Comparison of ENCODE assay signal across 26 cellular contexts in the genomic region with DNA sequence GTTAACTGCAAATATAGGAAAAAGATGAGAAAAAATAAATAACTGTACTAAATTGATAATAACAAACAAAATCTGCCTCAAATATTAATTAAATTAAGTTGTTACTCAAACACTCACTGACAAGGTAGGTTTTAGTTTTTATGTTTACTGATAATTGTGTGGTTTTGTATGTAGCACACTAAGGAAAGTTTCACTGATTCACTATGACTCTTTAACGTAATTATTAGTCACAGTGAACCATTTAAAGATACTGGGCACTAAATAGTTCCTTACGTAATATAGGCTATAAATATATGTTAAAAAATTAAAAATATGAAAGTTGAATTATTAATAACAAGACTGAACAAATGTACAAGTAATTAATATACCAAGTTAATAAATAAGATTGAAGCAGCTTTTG.
DNase-seq lines count a peak whose midpoint lies in the region; ATAC-seq, FAIRE-seq and TF ChIP-seq lines count a peak whose summit lies in the region.
"Had no signal": no experiment of that assay in that cellular context is flagged by ENCODE, and none has a peak within 500 bp of the region (broad histone marks: within the 10 kb centered on the region; RNA-seq: fewer than 3 reads in every experiment).

No MANE protein-coding gene starts in this region.

- no peak overlapping the region for H3K4me3 ChIP-seq in RWPE2 (ENCODE audit: severe bottlenecking)
- no peak overlapping the region for H3K4me3 ChIP-seq in epithelial cell of esophagus (ENCODE audit: low read length)
- H3K4me3 ChIP-seq: A549; BLaER1 treated with 17β-estradiol and CSF1 and Interleukin-3, amounts not matched to agents 10 nM and 100 nM; GM23248 had no signal

- no peaks in the 10 kb centered on the region for H3K27me3 Mint-ChIP-seq in naive thymus-derived CD8-positive, alpha-beta T cell
- H3K27me3 Mint-ChIP-seq in stimulated activated naive CD8-positive, alpha-beta T cell treated with anti-CD3 and anti-CD28 coated beads, Interleukin-15, amount 100 ng/mL, for 72 hours: no peaks in the 10 kb centered on the region
- H3K27me3 Mint-ChIP-seq: CD4-positive, alpha-beta T cell; CD8-positive, alpha-beta memory T cell had no signal

- H3K36me3 Mint-ChIP-seq in naive thymus-derived CD8-positive, alpha-beta T cell: no peaks in the 10 kb centered on the region
- H3K36me3 Mint-ChIP-seq: CD14-positive monocyte; CD8-positive, alpha-beta memory T cell had no signal

- no peaks in the 10 kb centered on the region for H3K27me3 ChIP-seq in RWPE2 (ENCODE audit: insufficient read depth, poor library complexity, severe bottlenecking)
- H3K27me3 ChIP-seq: BE2C; BLaER1 treated with 17β-estradiol and CSF1 and Interleukin-3, amounts not matched to agents 10 nM and 100 nM had no signal

- H3K4me3 Mint-ChIP-seq in naive thymus-derived CD8-positive, alpha-beta T cell: no peak overlapping the region
- no peak overlapping the region for H3K4me3 Mint-ChIP-seq in stimulated activated naive CD8-positive, alpha-beta T cell treated with anti-CD3 and anti-CD28 coated beads, Interleukin-15, amount 100 ng/mL, for 72 hours
- H3K4me3 Mint-ChIP-seq: CD14-positive monocyte; CD4-positive, alpha-beta T cell; CD8-positive, alpha-beta memory T cell; H9 had no signal

- H3K9me3 ChIP-seq in RWPE2 (ENCODE audit: severe bottlenecking): no peaks in the 10 kb centered on the region
- H3K9me3 ChIP-seq: BE2C had no signal

- no peaks in the 10 kb centered on the region for H3K36me3 ChIP-seq in RWPE2 (ENCODE audit: low read depth)
- H3K36me3 ChIP-seq: BE2C; BLaER1 treated with 17β-estradiol and CSF1 and Interleukin-3, amounts not matched to agents 10 nM and 100 nM had no signal

- peaks cover 0 to 23% (median 8%) of the 10 kb centered on the region in 9 donors for H3K9me3 Mint-ChIP-seq in naive thymus-derived CD8-positive, alpha-beta T cell
- peaks cover 5 to 6% of the 10 kb centered on the region in 2 donors for H3K9me3 Mint-ChIP-seq in stimulated activated naive CD8-positive, alpha-beta T cell treated with anti-CD3 and anti-CD28 coated beads, Interleukin-15, amount 100 ng/mL, for 72 hours

- FAIRE-seq in RCC 7860 (lab: Jason Lieb, UNC): no peak
- FAIRE-seq: A549, GM12891, GM18507, H1 had no signal

- ATAC-seq in RWPE2 (ENCODE audit: low read depth): 0 out of 3 replicates have a peak, but pooled peaks have one; percentile 51
- ATAC-seq in naive thymus-derived CD8-positive, alpha-beta T cell: no peak
- no peak for ATAC-seq in stimulated activated naive CD8-positive, alpha-beta T cell treated with anti-CD3 and anti-CD28 coated beads, Interleukin-15, amount 100 ng/mL, for 72 hours
- ATAC-seq: A549, HCT116 had no signal

- POLR2A ChIA-PET in naive thymus-derived CD8-positive, alpha-beta T cell (lab: Charles Lee): no interaction called here

- TF ChIP-seq CTCF in RWPE2 (IDR thresholded peaks at IDR 0.05; ENCODE audit: poor library complexity, severe bottlenecking) (no peak), epithelial cell of esophagus (IDR thresholded peaks at IDR 0.05; ENCODE audit: insufficient read depth, low read depth, low read length, missing control alignments) (no peak)

- no peaks in the 10 kb centered on the region for H3K4me1 ChIP-seq in RWPE2 (ENCODE audit: insufficient read depth, poor library complexity, severe bottlenecking)
- H3K4me1 ChIP-seq: A549; BE2C; BLaER1 treated with 17β-estradiol and CSF1 and Interleukin-3, amounts not matched to agents 10 nM and 100 nM had no signal

- H3K27ac ChIP-seq in RWPE2 (ENCODE audit: poor library complexity, severe bottlenecking): no peak overlapping the region
- H3K27ac ChIP-seq: A549; BLaER1 treated with 17β-estradiol and CSF1 and Interleukin-3, amounts not matched to agents 10 nM and 100 nM; GM23248 had no signal

- H3K27ac Mint-ChIP-seq in naive thymus-derived CD8-positive, alpha-beta T cell: no peak overlapping the region
- H3K27ac Mint-ChIP-seq in stimulated activated naive CD8-positive, alpha-beta T cell treated with anti-CD3 and anti-CD28 coated beads, Interleukin-15, amount 100 ng/mL, for 72 hours: no peak overlapping the region
- H3K27ac Mint-ChIP-seq: CD14-positive monocyte; CD4-positive, alpha-beta T cell; CD8-positive, alpha-beta memory T cell; H9 had no signal

- peak; percentile 32 for DNase-seq in ELR (ENCODE audit: low read depth)
- peak; percentile 6 for DNase-seq in HPDE6-E6E7 (ENCODE audit: extremely low spot score)
- DNase-seq in RWPE2 (ENCODE audit: low spot score): no peak
- DNase-seq in epithelial cell of esophagus (ENCODE audit: low read depth): peak; percentile 2
- DNase-seq in naive thymus-derived CD8-positive, alpha-beta T cell: no peak
- DNase-seq in RCC 7860 (ENCODE audit: low spot score): no peak
- no peak for DNase-seq in A172 (ENCODE audit: low spot score)
- DNase-seq in stimulated activated naive CD8-positive, alpha-beta T cell treated with anti-CD3 and anti-CD28 coated beads, Interleukin-15, amount 100 ng/mL, for 72 hours: no peak
- DNase-seq: ACHN; AML-193; BE2C; CD4-positive, alpha-beta T cell; CD8-positive, alpha-beta memory T cell; DMS 273 treated with DMSO at 0.1 percent for 48 hours; DMS79; EL; GF-D8; GM23248; H9 had no signal

- H3K4me1 Mint-ChIP-seq in naive thymus-derived CD8-positive, alpha-beta T cell: no peaks in the 10 kb centered on the region
- H3K4me1 Mint-ChIP-seq in stimulated activated naive CD8-positive, alpha-beta T cell treated with anti-CD3 and anti-CD28 coated beads, Interleukin-15, amount 100 ng/mL, for 72 hours: no peaks in the 10 kb centered on the region
- H3K4me1 Mint-ChIP-seq: CD14-positive monocyte; CD8-positive, alpha-beta memory T cell; H9 had no signal

Comparison
In these comparisons a context has a peak if more than half of its experiments do, and no peak if none do; other contexts are left out.
1. DNase-seq: peak in ELR (single experiment), HPDE6-E6E7 (single experiment) and epithelial cell of esophagus (single experiment); none in RWPE2 (single experiment), naive thymus-derived CD8-positive, alpha-beta T cell (0 of 10), RCC 7860 (single experiment), A172 (single experiment) and stimulated activated naive CD8-positive, alpha-beta T cell treated with anti-CD3 and anti-CD28 coated beads, Interleukin-15, amount 100 ng/mL, for 72 hours (0 of 2).